Comparison of ENCODE assay signal across 3 cellular contexts in the genomic region with DNA sequence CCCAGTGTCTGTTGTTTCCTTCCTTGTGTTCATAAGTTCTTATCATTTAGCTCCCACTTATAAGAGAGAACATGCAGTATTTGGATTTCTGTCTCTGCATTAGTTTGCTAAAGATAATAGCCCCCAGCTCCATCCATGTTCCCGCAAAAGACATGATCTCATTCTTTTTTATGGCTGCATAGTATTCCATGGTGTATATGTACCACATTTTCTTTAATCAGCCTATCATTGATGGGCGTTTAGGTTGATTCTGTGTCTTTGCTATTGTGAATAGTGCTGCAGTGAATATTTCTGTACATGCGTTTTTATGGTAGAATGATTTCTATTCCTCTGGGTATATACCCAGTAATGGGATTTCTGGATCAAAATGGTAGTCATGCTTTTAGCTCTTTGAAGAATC. TPM values are rescaled to one million over a fixed set of nuclear protein-coding genes. Genes with fewer than 3 reads are reported as not detected.
"Had no signal": no experiment of that assay in that cellular context is flagged by ENCODE, and none has a peak within 500 bp of the region (broad histone marks: within the 10 kb centered on the region; RNA-seq: fewer than 3 reads in every experiment).

No MANE protein-coding gene starts in this region.

RNA-seq across cellular contexts. Expression of a gene that starts 32.5 kb away (rescaled TPM):
- total RNA-seq: mammary epithelial cell, myocyte had no signal
- polyA plus RNA-seq: keratinocyte, mammary epithelial cell had no signal
